In the genomic region with DNA sequence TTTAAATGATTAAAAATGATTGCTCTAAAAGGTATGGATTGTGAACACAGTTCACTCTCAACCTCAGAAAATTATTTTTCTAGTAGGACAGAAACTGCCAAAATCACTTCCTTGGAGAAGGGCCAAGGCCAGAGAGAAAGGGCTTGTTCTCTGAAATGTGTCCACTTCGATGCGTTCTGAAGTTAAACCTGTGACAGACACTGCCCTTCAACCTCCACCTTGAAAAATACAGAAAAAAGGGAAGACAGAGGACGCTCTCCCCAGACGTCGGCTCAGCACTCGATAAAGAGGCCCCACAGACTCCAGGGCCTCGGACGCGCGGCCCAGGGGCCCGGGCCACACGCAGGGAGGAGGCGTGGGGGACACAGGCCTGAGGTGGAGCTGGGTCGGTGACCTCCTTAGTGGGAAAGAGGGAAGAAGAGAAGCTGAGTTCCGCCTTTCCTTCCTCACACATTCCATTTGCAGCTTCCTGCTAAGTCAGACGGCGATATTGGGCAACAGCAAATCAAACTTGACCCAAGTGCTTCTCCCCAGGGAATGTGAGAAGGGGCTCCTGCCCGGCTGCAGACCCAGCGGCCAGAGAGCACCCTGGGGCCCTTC, we compare ENCODE assay signal across 9 cellular contexts.
A peak's percentile ranks its signal among the peaks of the same experiment; 100 is the strongest.
DNase-seq lines count a peak whose midpoint lies in the region; ATAC-seq lines count a peak whose summit lies in the region.
"Had no signal": no experiment of that assay in that cellular context is flagged by ENCODE, and none has a peak within 500 bp of the region (broad histone marks: within the 10 kb centered on the region; RNA-seq: fewer than 3 reads in every experiment).

No MANE protein-coding gene starts in this region.

- H3K27me3 ChIP-seq in BLaER1, result no peaks in the 10 kb centered on the region

- H3K4me1 ChIP-seq in BLaER1, result peaks cover 82% of the 10 kb centered on the region

- peak overlapping the region; percentile 10; the same call in 1 of the 2 replicates for H3K4me3 ChIP-seq in BLaER1

- H3K9me3 ChIP-seq in BLaER1, result no peaks in the 10 kb centered on the region; the same call in none of the 2 replicates

- peaks cover 82% of the 10 kb centered on the region for H3K36me3 Mint-ChIP-seq in effector memory CD8-positive, alpha-beta T cell (ENCODE audit: insufficient read depth)
- H3K36me3 Mint-ChIP-seq in natural killer cell treated with Interleukin-12 subunit alpha and Interleukin-12 subunit beta and Interleukin-15 and Interleukin-18, amount 100 ng/mL, for 72 hours, result peaks cover 6% of the 10 kb centered on the region

- H3K27ac Mint-ChIP-seq in effector memory CD8-positive, alpha-beta T cell, result peak overlapping the region; percentile 96
- H3K27ac Mint-ChIP-seq in natural killer cell treated with Interleukin-12 subunit alpha and Interleukin-12 subunit beta and Interleukin-15 and Interleukin-18, amount 100 ng/mL, for 72 hours, result peak overlapping the region; percentile 91 to 96

- H3K27ac ChIP-seq in BLaER1, result peak overlapping the region; percentile 94

- DNase-seq in M059J (ENCODE audit: low read depth) (peak; percentile 7), NCI-H1694 (lab: John Stamatoyannopoulos, UW) (no peak), NCI-H1092 (lab: John Stamatoyannopoulos, UW) (no peak), NCI-H2227 (lab: John Stamatoyannopoulos, UW; ENCODE audit: unreplicated experiment) (no peak)
- DNase-seq in effector memory CD8-positive, alpha-beta T cell, result no peak
- peak; percentile 5 for DNase-seq in natural killer cell treated with Interleukin-12 subunit alpha and Interleukin-12 subunit beta and Interleukin-15 and Interleukin-18, amount 100 ng/mL, for 72 hours (ENCODE audit: low spot score)
- DNase-seq: NCI-H748 treated with DMSO at 0.1 percent for 48 hours had no signal

- peaks cover 72% of the 10 kb centered on the region for H4K20me1 ChIP-seq in BLaER1

- H3K9ac ChIP-seq in BLaER1, result peak overlapping the region; percentile 81

- peaks cover 30% of the 10 kb centered on the region for H3K36me3 ChIP-seq in BLaER1

- peak overlapping the region; percentile 97 for H3K4me2 ChIP-seq in BLaER1

- no peaks in the 10 kb centered on the region for H3K27me3 Mint-ChIP-seq in effector memory CD8-positive, alpha-beta T cell
- no peaks in the 10 kb centered on the region for H3K27me3 Mint-ChIP-seq in natural killer cell treated with Interleukin-12 subunit alpha and Interleukin-12 subunit beta and Interleukin-15 and Interleukin-18, amount 100 ng/mL, for 72 hours

- peaks cover 57 to 69% of the 10 kb centered on the region in 2 donors for H3K4me1 Mint-ChIP-seq in effector memory CD8-positive, alpha-beta T cell (ENCODE audit: low read depth in 2 of 2)
- H3K4me1 Mint-ChIP-seq in natural killer cell treated with Interleukin-12 subunit alpha and Interleukin-12 subunit beta and Interleukin-15 and Interleukin-18, amount 100 ng/mL, for 72 hours (ENCODE audit: low read depth in 2 of 2), result peaks cover 61 to 70% of the 10 kb centered on the region in 2 donors

- no peak for ATAC-seq in effector memory CD8-positive, alpha-beta T cell (replicated peaks)
- ATAC-seq in natural killer cell treated with Interleukin-12 subunit alpha and Interleukin-12 subunit beta and Interleukin-15 and Interleukin-18, amount 100 ng/mL, for 72 hours, result no peak
- ATAC-seq in GM19455 (IDR thresholded peaks at IDR 0.05; ENCODE audit: unreplicated experiment), result no peak

- no peaks in the 10 kb centered on the region for H3K9me3 Mint-ChIP-seq in effector memory CD8-positive, alpha-beta T cell
- no peaks in the 10 kb centered on the region for H3K9me3 Mint-ChIP-seq in natural killer cell treated with Interleukin-12 subunit alpha and Interleukin-12 subunit beta and Interleukin-15 and Interleukin-18, amount 100 ng/mL, for 72 hours

- peak overlapping the region; percentile 82 to 83 for H3K4me3 Mint-ChIP-seq in effector memory CD8-positive, alpha-beta T cell
- peak overlapping the region; percentile 85 for H3K4me3 Mint-ChIP-seq in natural killer cell treated with Interleukin-12 subunit alpha and Interleukin-12 subunit beta and Interleukin-15 and Interleukin-18, amount 100 ng/mL, for 72 hours

Comparison
In these comparisons a context has a peak if more than half of its experiments do, and no peak if none do; other contexts are left out.
1. DNase-seq: peak in M059J (single experiment) and natural killer cell treated with Interleukin-12 subunit alpha and Interleukin-12 subunit beta and Interleukin-15 and Interleukin-18, amount 100 ng/mL, for 72 hours (single experiment); none in effector memory CD8-positive, alpha-beta T cell (0 of 3), NCI-H1694 (single experiment), NCI-H1092 (single experiment) and NCI-H2227 (single experiment).